ENCODE assay signal across 37 cellular contexts in the genomic region with DNA sequence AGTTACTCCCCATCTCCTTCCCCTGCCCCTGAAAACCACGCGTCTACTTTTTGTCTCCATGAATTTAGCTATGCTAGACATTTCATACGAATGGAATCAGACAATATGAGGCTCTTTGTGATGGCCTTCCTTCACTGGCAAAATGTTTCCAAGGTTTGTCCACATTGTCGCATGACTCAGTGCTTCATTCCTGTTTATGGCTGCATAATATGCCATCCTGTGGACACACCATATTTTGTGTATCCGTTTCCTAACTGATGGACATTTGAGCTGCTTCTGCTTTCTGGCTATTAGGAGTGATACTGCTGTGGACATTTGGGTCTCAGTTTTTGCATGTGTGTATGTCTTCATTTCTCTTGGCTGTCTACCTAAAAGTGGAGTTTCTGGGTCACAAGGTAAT. TPM values are rescaled to one million over a fixed set of nuclear protein-coding genes. Genes with fewer than 3 reads are reported as not detected.
DNase-seq lines count a peak whose midpoint lies in the region; ATAC-seq, FAIRE-seq and TF ChIP-seq lines count a peak whose summit lies in the region.
"Had no signal": no experiment of that assay in that cellular context is flagged by ENCODE, and none has a peak within 500 bp of the region (broad histone marks: within the 10 kb centered on the region; RNA-seq: fewer than 3 reads in every experiment).

No MANE protein-coding gene starts in this region.

- no peaks in the 10 kb centered on the region for H3K4me1 ChIP-seq in HEK293 (ENCODE audit: control insufficient read depth, insufficient read depth, low read length)
- peaks cover 0 to 4% of the 10 kb centered on the region in 2 experiments; a peak in 1 of 5 replicates for H3K4me1 ChIP-seq in K562 (replicated peaks in 1 of 2; ENCODE audit: control insufficient read depth in 2 of 2, insufficient read depth in 2 of 2, low read length in 2 of 2)
- H3K4me1 ChIP-seq in neural progenitor cell, result peaks cover 5% of the 10 kb centered on the region
- H3K4me1 ChIP-seq: A549, Caco-2 had no signal

- peaks cover 19% of the 10 kb centered on the region for H3K27me3 Mint-ChIP-seq in neural progenitor cell (ENCODE audit: insufficient read depth, low read depth)

- H3K9me1 ChIP-seq in K562 (ENCODE audit: control insufficient read depth, insufficient read depth, low read length), result no peaks in the 10 kb centered on the region

- H3F3A ChIP-seq in neural progenitor cell (ENCODE audit: low read depth), result no peaks in the 10 kb centered on the region

- peaks cover 5% of the 10 kb centered on the region for H3K9me3 Mint-ChIP-seq in neural progenitor cell
- H3K9me3 Mint-ChIP-seq: CD4-positive, alpha-beta memory T cell; CD4-positive, alpha-beta T cell; CD8-positive, alpha-beta memory T cell; CD8-positive, alpha-beta T cell had no signal

- peaks cover 7% of the 10 kb centered on the region for H3K4me1 Mint-ChIP-seq in neural progenitor cell
- H3K4me1 Mint-ChIP-seq: B cell; CD4-positive, alpha-beta memory T cell; CD4-positive, CD25-positive, alpha-beta regulatory T cell; CD8-positive, alpha-beta memory T cell had no signal

- ATAC-seq in K562, result no peak
- no peak for ATAC-seq in GM18873 (IDR thresholded peaks at IDR 0.05; ENCODE audit: low FRiP score, unreplicated experiment)
- ATAC-seq in HG02588 (IDR thresholded peaks at IDR 0.05; ENCODE audit: unreplicated experiment), result no peak
- ATAC-seq: A549; CD8-positive, alpha-beta T cell had no signal

- TF ChIP-seq POLR2A in K562 (conservative IDR thresholded peaks at IDR 0.05), result no peak

- CTCF ChIA-PET in HEK293 (lab: Yijun Ruan, JAX) (interaction anchor here (0.8 to 3.6 kb wide), 2 partner anchors 60 to 184 kb away, joined by 3 to 18 read pairs; no protein-coding TSS in a partner anchor), K562 (lab: Yijun Ruan, JAX; ENCODE audit: low intra/inter-chr PET ratio) (no interaction called here)

- H3K27ac ChIP-seq in HEK293 (ENCODE audit: extremely low read depth, low read depth, low read length), result no peak overlapping the region
- H3K27ac ChIP-seq in WERI-Rb-1, result peak overlapping the region; percentile 74
- no peak overlapping the region for H3K27ac ChIP-seq in K562 (ENCODE audit: extremely low read depth, low read depth, low read length)
- no peak overlapping the region for H3K27ac ChIP-seq in neural progenitor cell
- H3K27ac ChIP-seq: 22Rv1; A549; BLaER1; BLaER1 treated with 17β-estradiol and CSF1 and Interleukin-3, amounts not matched to agents 10 nM and 100 nM; C4-2B had no signal

- H3K4me3 Mint-ChIP-seq in neural progenitor cell, result no peak overlapping the region
- H3K4me3 Mint-ChIP-seq: B cell; CD14-positive monocyte; CD4-positive, alpha-beta memory T cell; CD4-positive, alpha-beta T cell; CD4-positive, CD25-positive, alpha-beta regulatory T cell; CD8-positive, alpha-beta memory T cell; CD8-positive, alpha-beta T cell had no signal

- TF ChIP-seq EP300 in K562 (IDR thresholded peaks at IDR 0.05; ENCODE audit: low read length), result no peak

- WGBS in K562 (ENCODE audit: insufficient coverage, low coverage, missing lambda C conversion rate), result 0% methylated on average over 5 of the region's 5 CpGs

- FAIRE-seq in K562 (lab: Jason Lieb, UNC), result no peak
- FAIRE-seq: A204.1, A549, D721Med had no signal

- intact Hi-C loops in K562 (cut with micrococcal nuclease), result no loop called here

- H3K79me2 ChIP-seq in K562 (ENCODE audit: control insufficient read depth, insufficient read depth, low read length), result no peaks in the 10 kb centered on the region
- H3K79me2 ChIP-seq in neural progenitor cell (ENCODE audit: low read depth), result no peaks in the 10 kb centered on the region

- H3K4me2 ChIP-seq in K562 (ENCODE audit: insufficient read depth, low read length) (no peak overlapping the region), neural progenitor cell (no peak overlapping the region)
- H3K4me2 ChIP-seq: A549; BLaER1; BLaER1 treated with 17β-estradiol and CSF1 and Interleukin-3, amounts not matched to agents 10 nM and 100 nM had no signal

- peak overlapping the region; percentile 18 for H3K27ac Mint-ChIP-seq in neural progenitor cell
- H3K27ac Mint-ChIP-seq: B cell; CD14-positive monocyte; CD4-positive, alpha-beta memory T cell; CD4-positive, alpha-beta T cell; CD4-positive, CD25-positive, alpha-beta regulatory T cell; CD8-positive, alpha-beta memory T cell; CD8-positive, alpha-beta T cell had no signal

- DNase-seq in WERI-Rb-1 (no peak), K562 (ENCODE audit: extremely low read depth in 1 of 4, low spot score in 3 of 4) (no peak), neural progenitor cell (ENCODE audit: low spot score) (no peak), NCI-H1417 (lab: John Stamatoyannopoulos, UW) (no peak), superior temporal gyrus (ENCODE audit: extremely low spot score) (no peak)
- DNase-seq: 8988T; ACHN; AML-193; BE2C; C1 segment of cervical spinal cord; Caco-2; Calu3; CD4-positive, alpha-beta memory T cell; CD4-positive, alpha-beta T cell; CD4-positive, CD25-positive, alpha-beta regulatory T cell; CD8-positive, alpha-beta memory T cell; CD8-positive, alpha-beta T cell; COR-L47; DMS 273 treated with DMSO at 0.1 percent for 48 hours; DMS153; DMS53; DMS79; DMS79 treated with DMSO at 0.1 percent for 48 hours; DND-41; EL had no signal

- no TSS peak for BruUV-seq in K562 (replicated peaks; lab: Mats Ljungman, UMichigan)

- H3K36me3 ChIP-seq in HEK293 (ENCODE audit: control insufficient read depth in 2 of 2, insufficient read depth in 1 of 2, low read length in 2 of 2), result peaks cover 0 to 3% of the 10 kb centered on the region in 2 experiments; a peak in 1 of 3 replicates
- H3K36me3 ChIP-seq in WERI-Rb-1, result peaks cover 52% of the 10 kb centered on the region
- no peaks in the 10 kb centered on the region for H3K36me3 ChIP-seq in K562 (ENCODE audit: control insufficient read depth, insufficient read depth, low read length)
- H3K36me3 ChIP-seq in neural progenitor cell, result no peaks in the 10 kb centered on the region
- H3K36me3 ChIP-seq: BE2C had no signal

- no peaks in the 10 kb centered on the region for H3K36me3 Mint-ChIP-seq in neural progenitor cell
- H3K36me3 Mint-ChIP-seq: CD4-positive, alpha-beta memory T cell; CD4-positive, CD25-positive, alpha-beta regulatory T cell; CD8-positive, alpha-beta T cell had no signal

- H3K9me3 ChIP-seq in HEK293 (ENCODE audit: control insufficient read depth, insufficient read depth, low read depth, low read length) (no peaks in the 10 kb centered on the region), WERI-Rb-1 (ENCODE audit: severe bottlenecking) (no peaks in the 10 kb centered on the region), K562 (replicated peaks; ENCODE audit: control insufficient read depth, insufficient read depth, low read depth, low read length) (no peaks in the 10 kb centered on the region), neural progenitor cell (ENCODE audit: low read depth) (no peaks in the 10 kb centered on the region)
- H3K9me3 ChIP-seq: A549; BE2C; BLaER1; BLaER1 treated with 17β-estradiol and CSF1 and Interleukin-3, amounts not matched to agents 10 nM and 100 nM; Caco-2 had no signal

- H2AFZ ChIP-seq in K562 (ENCODE audit: low read depth, low read length), result no peak overlapping the region
- H2AFZ ChIP-seq in neural progenitor cell (replicated peaks), result no peak overlapping the region

- peaks cover 24% of the 10 kb centered on the region for H4K20me1 ChIP-seq in K562 (replicated peaks; ENCODE audit: control insufficient read depth, insufficient read depth, low read length)
- no peaks in the 10 kb centered on the region for H4K20me1 ChIP-seq in neural progenitor cell (ENCODE audit: low read depth)

- H3K4me3 ChIP-seq in HEK293 (ENCODE audit: low read depth, low read length) (no peak overlapping the region), WERI-Rb-1 (ENCODE audit: low read depth, low read length) (no peak overlapping the region), K562 (no peak overlapping the region), neural progenitor cell (no peak overlapping the region)
- H3K4me3 ChIP-seq: A549; BLaER1; BLaER1 treated with 17β-estradiol and CSF1 and Interleukin-3, amounts not matched to agents 10 nM and 100 nM had no signal

- no peak for TF ChIP-seq CTCF in HEK293 (tag by site-specific recombination; IDR thresholded peaks at IDR 0.05)
- TF ChIP-seq CTCF in WERI-Rb-1 (IDR thresholded peaks at IDR 0.05; ENCODE audit: low read depth, low read length), result no peak
- no peak for TF ChIP-seq CTCF in K562 (IDR thresholded peaks at IDR 0.05 in 2 of 3, conservative IDR thresholded peaks at IDR 0.05 in 1 of 3; ENCODE audit: insufficient read depth in 2 of 3, low read depth in 1 of 3, low read length in 3 of 3)
- TF ChIP-seq CTCF in neural progenitor cell (IDR thresholded peaks at IDR 0.05), result no peak

- H3K27me3 ChIP-seq in WERI-Rb-1 (ENCODE audit: insufficient read depth, low read depth, severe bottlenecking) (no peaks in the 10 kb centered on the region), K562 (ENCODE audit: control insufficient read depth in 2 of 2, insufficient read depth in 2 of 2, low read length in 2 of 2) (peaks cover 26 to 73% of the 10 kb centered on the region in 2 experiments), neural progenitor cell (no peaks in the 10 kb centered on the region)
- H3K27me3 ChIP-seq: BE2C; BLaER1; BLaER1 treated with 17β-estradiol and CSF1 and Interleukin-3, amounts not matched to agents 10 nM and 100 nM had no signal

- POLR2A ChIA-PET in HEK293 (lab: Yijun Ruan, JAX) (no interaction called here), K562 (lab: Yijun Ruan, JAX) (no interaction called here)

- no peak for TF ChIP-seq RAD21 in K562 (CRISPR knock-in tag; conservative IDR thresholded peaks at IDR 0.05 in 1 of 2, IDR thresholded peaks at IDR 0.05 in 1 of 2)

- in situ Hi-C loops in K562 (cut with MboI), result no loop called here

- no peak overlapping the region for H3K9ac ChIP-seq in K562 (ENCODE audit: insufficient read depth in 1 of 2, low read depth in 2 of 2, low read length in 2 of 2)
- no peak overlapping the region for H3K9ac ChIP-seq in neural progenitor cell
- H3K9ac ChIP-seq: BLaER1; BLaER1 treated with 17β-estradiol and CSF1 and Interleukin-3, amounts not matched to agents 10 nM and 100 nM had no signal

RNA-seq across cellular contexts. Expression of a gene that starts 14.5 kb away (rescaled TPM):
- 0.65 TPM in 1 of 2 replicates, not detected in the other for total RNA-seq in K562 (2011; cell fraction: chromatin; rRNA removed; ENCODE audit: low replicate concordance)
- 0.13 and 0.67 TPM in 2 replicates for total RNA-seq in K562 (2011; cell fraction: nucleolus; rRNA removed)
- 0.07 and 2.3 TPM in 2 replicates for total RNA-seq in K562 (2011; cell fraction: nucleoplasm; rRNA removed)
- total RNA-seq in K562 (2014; rRNA removed), result not detected in 2 replicates
- not detected in 2 replicates for total RNA-seq in K562 (2014; rRNA removed; fragmentation: Illumina TruSeq; extraction: Trizol)
- total RNA-seq in K562 (2015; rRNA removed; fragmentation: Illumina TruSeq; extraction: Trizol), result not detected in 2 replicates
- 0.09 and 0.42 TPM in 2 replicates for total RNA-seq in K562 (2021)
- 0.11 TPM in 1 of 2 replicates, not detected in the other for polyA plus RNA-seq in K562 (2011; rRNA removed)
- 0.19 and 2.2 TPM in 2 replicates for polyA plus RNA-seq in K562 (2011; cell fraction: cytosol; rRNA removed)
- polyA plus RNA-seq in K562 (2011; cell fraction: nucleus; rRNA removed), result 0.03 and 0.30 TPM in 2 replicates
- 0.11 and 0.25 TPM in 2 replicates for polyA plus RNA-seq in K562 (2012)
- not detected in 2 replicates for polyA plus RNA-seq in K562 (2014; fragmentation: Illumina TruSeq; extraction: Trizol)
- not detected for polyA plus RNA-seq in K562 (2014; fragmentation: Nextera tagmentation; extraction: Ambion mirVana)
- 0.01 TPM in 1 of 2 replicates, not detected in the other for polyA plus RNA-seq in K562 (2014; rRNA removed)
- polyA minus RNA-seq in K562 (2011; rRNA and poly(A)+ RNA removed), result not detected in 2 replicates
- not detected in 2 replicates for polyA minus RNA-seq in K562 (2011; cell fraction: cytosol; rRNA and poly(A)+ RNA removed)
- polyA minus RNA-seq in K562 (2011; cell fraction: nucleus; rRNA and poly(A)+ RNA removed), result 0.40 TPM in 1 of 2 replicates, not detected in the other
- 1.0 and 1.2 TPM in 2 replicates for total RNA-seq in neural progenitor cell (ENCODE audit: low replicate concordance)
- total RNA-seq: Caco-2, Calu3 had no signal
